In genomic region chr4:158130204-158130603, GRCh38 we compare ENCODE assay signal across 18 cellular contexts. TPM values are rescaled to one million over a fixed set of nuclear protein-coding genes. Genes with fewer than 3 reads are reported as not detected.
DNase-seq lines count a peak whose midpoint lies in the region; ATAC-seq lines count a peak whose summit lies in the region.
"Had no signal": no experiment of that assay in that cellular context is flagged by ENCODE, and none has a peak within 500 bp of the region (broad histone marks: within the 10 kb centered on the region; RNA-seq: fewer than 3 reads in every experiment).

No MANE protein-coding gene starts in this region.

- no peak for ATAC-seq in natural killer cell treated with Interleukin-12 subunit alpha and Interleukin-12 subunit beta and Interleukin-15 and Interleukin-18, amount 100 ng/mL, for 72 hours
- ATAC-seq: A549, Panc1 had no signal

- H3K9me3 ChIP-seq in subcutaneous abdominal adipose tissue (ENCODE audit: control insufficient read depth in 5 of 5, low read length in 5 of 5), result no peaks in the 10 kb centered on the region
- H3K9me3 ChIP-seq: A549, MG63 had no signal

- intact Hi-C loops in activated T-helper 1 cell treated with anti-CD3 and anti-CD28 coated beads, Interleukin-12 subunit alpha, Interleukin-12 subunit beta, Interleukin-2, Interleukin-4 antibody, amounts not matched to agents 30 ng/mL and 10 ng/mL and 1 ng/mL, durations not matched to agents 14 hours and 24 hours and 36 hours (cut with micrococcal nuclease), result no loop called here

- DNase-seq in SHP77 treated with DMSO at 0.1 percent for 48 hours (lab: John Stamatoyannopoulos, UW), result peak; percentile 0
- no peak for DNase-seq in SHP77 (lab: John Stamatoyannopoulos, UW)
- peak; percentile 85 for DNase-seq in NCI-H1105 treated with DMSO at 0.1 percent for 48 hours (lab: John Stamatoyannopoulos, UW)
- peak; percentile 44 for DNase-seq in NCI-H748 treated with DMSO at 0.1 percent for 48 hours (lab: John Stamatoyannopoulos, UW)
- no peak for DNase-seq in activated T-helper 1 cell treated with anti-CD3 and anti-CD28 coated beads, Interleukin-12 subunit alpha, Interleukin-12 subunit beta, Interleukin-2, Interleukin-4 antibody, amounts not matched to agents 30 ng/mL and 10 ng/mL and 1 ng/mL, durations not matched to agents 14 hours and 24 hours and 36 hours (ENCODE audit: low spot score)
- DNase-seq in HCEC 1CT, result no peak
- no peak for DNase-seq in natural killer cell treated with Interleukin-12 subunit alpha and Interleukin-12 subunit beta and Interleukin-15 and Interleukin-18, amount 100 ng/mL, for 72 hours (ENCODE audit: low spot score)
- DNase-seq: GF-D8, KG1, NCI-H1436 treated with DMSO at 0.1 percent for 48 hours, NCI-H2171, NCI-H526 had no signal

- H3K9ac ChIP-seq in subcutaneous abdominal adipose tissue (ENCODE audit: low read length in 5 of 5), result no peak overlapping the region

- H3K36me3 Mint-ChIP-seq in activated T-helper 1 cell treated with anti-CD3 and anti-CD28 coated beads, Interleukin-12 subunit alpha, Interleukin-12 subunit beta, Interleukin-2, Interleukin-4 antibody, amounts not matched to agents 30 ng/mL and 10 ng/mL and 1 ng/mL, durations not matched to agents 14 hours and 24 hours and 36 hours (ENCODE audit: low read depth), result no peaks in the 10 kb centered on the region
- no peaks in the 10 kb centered on the region for H3K36me3 Mint-ChIP-seq in natural killer cell treated with Interleukin-12 subunit alpha and Interleukin-12 subunit beta and Interleukin-15 and Interleukin-18, amount 100 ng/mL, for 72 hours

- H3K9me3 Mint-ChIP-seq in activated T-helper 1 cell treated with anti-CD3 and anti-CD28 coated beads, Interleukin-12 subunit alpha, Interleukin-12 subunit beta, Interleukin-2, Interleukin-4 antibody, amounts not matched to agents 30 ng/mL and 10 ng/mL and 1 ng/mL, durations not matched to agents 14 hours and 24 hours and 36 hours, result no peaks in the 10 kb centered on the region
- peaks cover 14% of the 10 kb centered on the region for H3K9me3 Mint-ChIP-seq in natural killer cell treated with Interleukin-12 subunit alpha and Interleukin-12 subunit beta and Interleukin-15 and Interleukin-18, amount 100 ng/mL, for 72 hours
- H3K9me3 Mint-ChIP-seq: T-helper 1 cell treated with Interleukin-12 subunit alpha and Interleukin-12 subunit beta and Interleukin-4 antibody, amounts not matched to agents 30 μg/mL and 1 μg/mL, for 36 hours had no signal

- no peaks in the 10 kb centered on the region for H3K27me3 Mint-ChIP-seq in activated T-helper 1 cell treated with anti-CD3 and anti-CD28 coated beads, Interleukin-12 subunit alpha, Interleukin-12 subunit beta, Interleukin-2, Interleukin-4 antibody, amounts not matched to agents 30 ng/mL and 10 ng/mL and 1 ng/mL, durations not matched to agents 14 hours and 24 hours and 36 hours (ENCODE audit: insufficient read depth)
- no peaks in the 10 kb centered on the region for H3K27me3 Mint-ChIP-seq in natural killer cell treated with Interleukin-12 subunit alpha and Interleukin-12 subunit beta and Interleukin-15 and Interleukin-18, amount 100 ng/mL, for 72 hours

- peaks cover 8 to 26% (median 14%) of the 10 kb centered on the region in 5 donors for H3K36me3 ChIP-seq in subcutaneous abdominal adipose tissue (ENCODE audit: control insufficient read depth in 5 of 5, insufficient read depth in 5 of 5, low read length in 5 of 5)
- H3K36me3 ChIP-seq: MG63 had no signal

- no peaks in the 10 kb centered on the region for H3K4me1 Mint-ChIP-seq in activated T-helper 1 cell treated with anti-CD3 and anti-CD28 coated beads, Interleukin-12 subunit alpha, Interleukin-12 subunit beta, Interleukin-2, Interleukin-4 antibody, amounts not matched to agents 30 ng/mL and 10 ng/mL and 1 ng/mL, durations not matched to agents 14 hours and 24 hours and 36 hours (ENCODE audit: low read depth)
- H3K4me1 Mint-ChIP-seq in natural killer cell treated with Interleukin-12 subunit alpha and Interleukin-12 subunit beta and Interleukin-15 and Interleukin-18, amount 100 ng/mL, for 72 hours (ENCODE audit: low read depth in 2 of 2), result no peaks in the 10 kb centered on the region

- no peak overlapping the region for H3K4me3 ChIP-seq in subcutaneous abdominal adipose tissue (ENCODE audit: low read depth in 1 of 5, low read length in 5 of 5)
- H3K4me3 ChIP-seq: A549, MG63 had no signal

- no peaks in the 10 kb centered on the region for H3K27me3 ChIP-seq in subcutaneous abdominal adipose tissue (ENCODE audit: control insufficient read depth in 5 of 5, insufficient read depth in 4 of 5, low read length in 5 of 5)
- H3K27me3 ChIP-seq: MG63 had no signal

- H3K27ac ChIP-seq in subcutaneous abdominal adipose tissue (ENCODE audit: low read depth, low read length), result peak overlapping the region; percentile 25
- H3K27ac ChIP-seq: A549 had no signal

- H3K4me3 Mint-ChIP-seq in activated T-helper 1 cell treated with anti-CD3 and anti-CD28 coated beads, Interleukin-12 subunit alpha, Interleukin-12 subunit beta, Interleukin-2, Interleukin-4 antibody, amounts not matched to agents 30 ng/mL and 10 ng/mL and 1 ng/mL, durations not matched to agents 14 hours and 24 hours and 36 hours, result no peak overlapping the region
- H3K4me3 Mint-ChIP-seq in natural killer cell treated with Interleukin-12 subunit alpha and Interleukin-12 subunit beta and Interleukin-15 and Interleukin-18, amount 100 ng/mL, for 72 hours, result no peak overlapping the region
- H3K4me3 Mint-ChIP-seq: T-helper 1 cell treated with Interleukin-12 subunit alpha and Interleukin-12 subunit beta and Interleukin-4 antibody, amounts not matched to agents 30 μg/mL and 1 μg/mL, for 36 hours had no signal

- H3K4me1 ChIP-seq in subcutaneous abdominal adipose tissue (ENCODE audit: control insufficient read depth in 5 of 5, insufficient read depth in 5 of 5, low read length in 5 of 5), result peaks cover 2 to 11% (median 3%) of the 10 kb centered on the region in 5 donors
- H3K4me1 ChIP-seq: A549 had no signal

- no peak overlapping the region for H3K27ac Mint-ChIP-seq in activated T-helper 1 cell treated with anti-CD3 and anti-CD28 coated beads, Interleukin-12 subunit alpha, Interleukin-12 subunit beta, Interleukin-2, Interleukin-4 antibody, amounts not matched to agents 30 ng/mL and 10 ng/mL and 1 ng/mL, durations not matched to agents 14 hours and 24 hours and 36 hours
- no peak overlapping the region for H3K27ac Mint-ChIP-seq in natural killer cell treated with Interleukin-12 subunit alpha and Interleukin-12 subunit beta and Interleukin-15 and Interleukin-18, amount 100 ng/mL, for 72 hours
- H3K27ac Mint-ChIP-seq: T-helper 1 cell treated with Interleukin-12 subunit alpha and Interleukin-12 subunit beta and Interleukin-4 antibody, amounts not matched to agents 30 μg/mL and 1 μg/mL, for 36 hours had no signal

RNA-seq across cellular contexts. Expression of gene GASK1B, which starts 42.6 kb away (rescaled TPM):
- total RNA-seq in activated T-helper 1 cell treated with anti-CD3 and anti-CD28 coated beads, Interleukin-12 subunit alpha, Interleukin-12 subunit beta, Interleukin-2, Interleukin-4 antibody, amounts not matched to agents 30 ng/mL and 10 ng/mL and 1 ng/mL, durations not matched to agents 14 hours and 24 hours and 36 hours, result not detected in 2 replicates
- not detected for total RNA-seq in natural killer cell treated with Interleukin-12 subunit alpha and Interleukin-12 subunit beta and Interleukin-15 and Interleukin-18, amount 100 ng/mL, for 72 hours
- total RNA-seq: H1 had no signal

Comparison
In these comparisons a context has a peak if more than half of its experiments do, and no peak if none do; other contexts are left out.
1. DNase-seq: peak in SHP77 treated with DMSO at 0.1 percent for 48 hours (single experiment), NCI-H1105 treated with DMSO at 0.1 percent for 48 hours (single experiment) and NCI-H748 treated with DMSO at 0.1 percent for 48 hours (single experiment); none in SHP77 (0 of 2), activated T-helper 1 cell treated with anti-CD3 and anti-CD28 coated beads, Interleukin-12 subunit alpha, Interleukin-12 subunit beta, Interleukin-2, Interleukin-4 antibody, amounts not matched to agents 30 ng/mL and 10 ng/mL and 1 ng/mL, durations not matched to agents 14 hours and 24 hours and 36 hours (single experiment), HCEC 1CT (single experiment) and natural killer cell treated with Interleukin-12 subunit alpha and Interleukin-12 subunit beta and Interleukin-15 and Interleukin-18, amount 100 ng/mL, for 72 hours (single experiment).